ENCODE assay signal across 30 cellular contexts in the genomic region with DNA sequence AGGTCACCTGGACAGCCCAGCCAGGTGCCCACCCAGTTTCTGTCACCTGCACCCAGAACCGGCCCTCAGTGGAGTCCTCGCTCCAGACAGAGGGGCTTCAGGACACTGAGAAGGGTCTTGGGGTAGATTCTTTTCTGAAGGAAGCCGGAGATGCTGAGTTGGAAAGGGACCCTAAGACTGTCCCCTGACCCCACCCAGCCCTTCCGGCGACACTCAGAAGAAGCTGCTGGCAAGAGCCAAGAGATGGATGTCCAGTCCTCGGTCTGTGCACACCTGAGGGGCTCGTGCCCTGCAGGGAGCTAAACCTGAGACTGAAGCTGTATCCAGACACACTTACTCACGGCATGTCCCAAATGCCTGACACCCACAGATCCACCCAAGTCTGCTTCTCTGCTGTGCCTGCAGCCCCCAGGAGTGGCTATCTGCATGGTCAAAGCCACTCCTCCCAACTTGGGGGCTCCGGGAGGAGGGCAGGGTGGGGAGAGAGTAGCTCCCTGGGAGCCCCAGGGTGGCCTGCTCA. TPM values are rescaled to one million over a fixed set of nuclear protein-coding genes. Genes with fewer than 3 reads are reported as not detected.
A peak's percentile ranks its signal among the peaks of the same experiment; 100 is the strongest.
DNase-seq lines count a peak whose midpoint lies in the region; ATAC-seq, FAIRE-seq and TF ChIP-seq lines count a peak whose summit lies in the region.
"Had no signal": no experiment of that assay in that cellular context is flagged by ENCODE, and none has a peak within 500 bp of the region (broad histone marks: within the 10 kb centered on the region; RNA-seq: fewer than 3 reads in every experiment).

No MANE protein-coding gene starts in this region.

- H3K9me3 ChIP-seq in heart right ventricle: no peaks in the 10 kb centered on the region
- H3K9me3 ChIP-seq: Caco-2, gastrocnemius medialis, MG63, tibial artery had no signal

- no peaks in the 10 kb centered on the region for H3K9me3 Mint-ChIP-seq in stimulated activated effector memory CD8-positive, alpha-beta T cell treated with anti-CD3 and anti-CD28 coated beads, Interleukin-12 subunit alpha, Interleukin-12 subunit beta, amount 100 ng/mL, for 72 hours
- H3K9me3 Mint-ChIP-seq in osteocyte (ENCODE audit: unreplicated experiment): no peaks in the 10 kb centered on the region
- H3K9me3 Mint-ChIP-seq: activated CD4-positive, alpha-beta T cell treated with anti-CD3 and anti-CD28 coated beads, Interleukin-2, amount 10 ng/mL, durations not matched to agents 24 days and 14 days; activated T-helper 1 cell treated with anti-CD3 and anti-CD28 coated beads, Interleukin-12 subunit alpha, Interleukin-12 subunit beta, Interleukin-2, Interleukin-4 antibody, amounts not matched to agents 30 ng/mL and 10 ng/mL and 1 ng/mL, durations not matched to agents 14 hours and 24 hours and 36 hours; central memory CD8-positive, alpha-beta T cell; T-helper 2 cell treated with Interferon-gamma antibody and Interleukin-4, amounts not matched to agents 5 μg/mL and 100 μg/mL, for 36 hours had no signal

- H3K4me1 ChIP-seq in heart right ventricle: peaks cover 0 to 18% (median 0%) of the 10 kb centered on the region in 9 donors
- H3K4me1 ChIP-seq: Caco-2, gastrocnemius medialis, tibial artery had no signal

- 71 to 84% methylated on average over 9 of the region's 9 CpGs for WGBS in heart right ventricle, 2 donors

- H3K36me3 Mint-ChIP-seq in stimulated activated effector memory CD8-positive, alpha-beta T cell treated with anti-CD3 and anti-CD28 coated beads, Interleukin-12 subunit alpha, Interleukin-12 subunit beta, amount 100 ng/mL, for 72 hours: no peaks in the 10 kb centered on the region
- no peaks in the 10 kb centered on the region for H3K36me3 Mint-ChIP-seq in osteocyte (ENCODE audit: unreplicated experiment)
- H3K36me3 Mint-ChIP-seq: activated naive CD8-positive, alpha-beta T cell had no signal

- H3K4me3 ChIP-seq in heart right ventricle (peak overlapping the region in 1 of 10 donors; percentile 2), bronchial epithelial cell (ENCODE audit: low read depth, low read length) (no peak overlapping the region)
- H3K4me3 ChIP-seq: gastrocnemius medialis, hepatocyte, MG63, smooth muscle cell, tibial artery had no signal

- H3K27me3 ChIP-seq in heart right ventricle (peaks cover 0 to 55% (median 47%) of the 10 kb centered on the region in 7 donors), bronchial epithelial cell (ENCODE audit: control insufficient read depth, insufficient read depth, low read length) (peaks cover 28% of the 10 kb centered on the region)
- H3K27me3 ChIP-seq: hepatocyte, MG63 had no signal

- TF ChIP-seq CTCF in heart right ventricle (IDR thresholded peaks at IDR 0.05) (no peak), bronchial epithelial cell (IDR thresholded peaks at IDR 0.05; ENCODE audit: insufficient read depth, low read length, severe bottlenecking) (no peak), osteocyte (IDR thresholded peaks at IDR 0.05) (no peak)

- DNase-seq in Right ventricle myocardium inferior (ENCODE audit: missing footprints) (peak; percentile 37), heart right ventricle (no peak), HTR-8/SVneo (ENCODE audit: insufficient read length, low spot score) (no peak), bronchial epithelial cell (ENCODE audit: low read depth) (no peak), osteocyte (ENCODE audit: extremely low spot score, unreplicated experiment) (no peak), SIG-M5 treated with dmso at 0.1 percent for 504 hours (lab: John Stamatoyannopoulos, UW; ENCODE audit: unreplicated experiment) (no peak)
- no peak for DNase-seq in stimulated activated effector memory CD8-positive, alpha-beta T cell treated with anti-CD3 and anti-CD28 coated beads, Interleukin-12 subunit alpha, Interleukin-12 subunit beta, amount 100 ng/mL, for 72 hours (ENCODE audit: low spot score in 2 of 2)
- DNase-seq: activated CD8-positive, alpha-beta memory T cell treated with anti-CD3 and anti-CD28 coated beads, Interleukin-2, amount 50 U/mL, for 4 hours; Caco-2; gastrocnemius medialis; GOT3; MG63; NCI-H1436; NCI-H446; NCI-H82; stimulated activated CD4-positive, alpha-beta T cell treated with anti-CD3 and anti-CD28 coated beads, Interleukin-1b, Interleukin-23, amount 100 ng/mL, for 48 hours; stimulated activated CD8-positive, alpha-beta memory T cell treated with anti-CD3 and anti-CD28 coated beads, Interleukin-4, amount 100 ng/mL, for 48 hours had no signal

- H3K27ac ChIP-seq in heart right ventricle: peak overlapping the region in 1 of 10 donors; percentile 28
- H3K27ac ChIP-seq: gastrocnemius medialis, hepatocyte, tibial artery had no signal

- no peak overlapping the region for H3K4me3 Mint-ChIP-seq in stimulated activated effector memory CD8-positive, alpha-beta T cell treated with anti-CD3 and anti-CD28 coated beads, Interleukin-12 subunit alpha, Interleukin-12 subunit beta, amount 100 ng/mL, for 72 hours
- no peak overlapping the region for H3K4me3 Mint-ChIP-seq in osteocyte (ENCODE audit: unreplicated experiment)
- H3K4me3 Mint-ChIP-seq: activated T-helper 1 cell treated with anti-CD3 and anti-CD28 coated beads, Interleukin-12 subunit alpha, Interleukin-12 subunit beta, Interleukin-2, Interleukin-4 antibody, amounts not matched to agents 30 ng/mL and 10 ng/mL and 1 ng/mL, durations not matched to agents 14 hours and 24 hours and 36 hours had no signal

- H3K4me1 Mint-ChIP-seq in stimulated activated effector memory CD8-positive, alpha-beta T cell treated with anti-CD3 and anti-CD28 coated beads, Interleukin-12 subunit alpha, Interleukin-12 subunit beta, amount 100 ng/mL, for 72 hours: peaks cover 10% of the 10 kb centered on the region
- no peaks in the 10 kb centered on the region for H3K4me1 Mint-ChIP-seq in osteocyte (ENCODE audit: unreplicated experiment)

- intact Hi-C loops in Right ventricle myocardium inferior (cut with DNase I) (no loop called here), heart right ventricle (cut with DNase I) (no loop called here)

- H3K27ac Mint-ChIP-seq in stimulated activated effector memory CD8-positive, alpha-beta T cell treated with anti-CD3 and anti-CD28 coated beads, Interleukin-12 subunit alpha, Interleukin-12 subunit beta, amount 100 ng/mL, for 72 hours: peak overlapping the region; percentile 56
- H3K27ac Mint-ChIP-seq in osteocyte (ENCODE audit: unreplicated experiment): no peak overlapping the region
- H3K27ac Mint-ChIP-seq: activated CD4-positive, alpha-beta T cell treated with anti-CD3 and anti-CD28 coated beads, Interleukin-2, amount 10 ng/mL, durations not matched to agents 24 days and 14 days; activated naive CD8-positive, alpha-beta T cell; activated T-helper 1 cell treated with anti-CD3 and anti-CD28 coated beads, Interleukin-12 subunit alpha, Interleukin-12 subunit beta, Interleukin-2, Interleukin-4 antibody, amounts not matched to agents 30 ng/mL and 10 ng/mL and 1 ng/mL, durations not matched to agents 14 hours and 24 hours and 36 hours had no signal

- ATAC-seq in Right ventricle myocardium inferior (no peak), heart right ventricle (no peak), GM19455 (IDR thresholded peaks at IDR 0.05; ENCODE audit: unreplicated experiment) (no peak)
- ATAC-seq in stimulated activated effector memory CD8-positive, alpha-beta T cell treated with anti-CD3 and anti-CD28 coated beads, Interleukin-12 subunit alpha, Interleukin-12 subunit beta, amount 100 ng/mL, for 72 hours: no peak
- ATAC-seq: gastrocnemius medialis had no signal

- FAIRE-seq in HTR-8/SVneo (lab: Jason Lieb, UNC) (peak; percentile 74), bronchial epithelial cell (lab: Jason Lieb, UNC) (peak; percentile 18)
- FAIRE-seq: endometrium had no signal

- H3K27me3 Mint-ChIP-seq in osteocyte (ENCODE audit: unreplicated experiment): peaks cover 58% of the 10 kb centered on the region
- H3K27me3 Mint-ChIP-seq: activated naive CD8-positive, alpha-beta T cell had no signal

- no peaks in the 10 kb centered on the region for H3K36me3 ChIP-seq in heart right ventricle
- no peaks in the 10 kb centered on the region for H3K36me3 ChIP-seq in bronchial epithelial cell (ENCODE audit: control insufficient read depth, insufficient read depth, low read length)
- H3K36me3 ChIP-seq: gastrocnemius medialis, MG63, tibial artery had no signal

RNA-seq across cellular contexts. Expression of a gene that starts 20.2 kb away (rescaled TPM):
- total RNA-seq in Right ventricle myocardium inferior (not detected), heart right ventricle (under 1 TPM in 2 of 10 donors, not detected in 8; 0.08 TPM), bronchial epithelial cell (not detected in 2 replicates), osteocyte (0.11 and 0.16 TPM in 2 replicates)
- not detected for polyA plus RNA-seq in heart right ventricle
- total RNA-seq: activated CD4-positive, alpha-beta T cell treated with anti-CD3 and anti-CD28 coated beads, Interleukin-2, amount 10 ng/mL, durations not matched to agents 24 days and 14 days; activated T-helper 1 cell treated with anti-CD3 and anti-CD28 coated beads, Interleukin-12 subunit alpha, Interleukin-12 subunit beta, Interleukin-2, Interleukin-4 antibody, amounts not matched to agents 30 ng/mL and 10 ng/mL and 1 ng/mL, durations not matched to agents 14 hours and 24 hours and 36 hours; mesenteric fat pad; myocyte; renal cortical epithelial cell had no signal
- polyA plus RNA-seq: hepatocyte, smooth muscle cell had no signal
